8 cellular contexts compared by ENCODE assay signal in the genomic region with DNA sequence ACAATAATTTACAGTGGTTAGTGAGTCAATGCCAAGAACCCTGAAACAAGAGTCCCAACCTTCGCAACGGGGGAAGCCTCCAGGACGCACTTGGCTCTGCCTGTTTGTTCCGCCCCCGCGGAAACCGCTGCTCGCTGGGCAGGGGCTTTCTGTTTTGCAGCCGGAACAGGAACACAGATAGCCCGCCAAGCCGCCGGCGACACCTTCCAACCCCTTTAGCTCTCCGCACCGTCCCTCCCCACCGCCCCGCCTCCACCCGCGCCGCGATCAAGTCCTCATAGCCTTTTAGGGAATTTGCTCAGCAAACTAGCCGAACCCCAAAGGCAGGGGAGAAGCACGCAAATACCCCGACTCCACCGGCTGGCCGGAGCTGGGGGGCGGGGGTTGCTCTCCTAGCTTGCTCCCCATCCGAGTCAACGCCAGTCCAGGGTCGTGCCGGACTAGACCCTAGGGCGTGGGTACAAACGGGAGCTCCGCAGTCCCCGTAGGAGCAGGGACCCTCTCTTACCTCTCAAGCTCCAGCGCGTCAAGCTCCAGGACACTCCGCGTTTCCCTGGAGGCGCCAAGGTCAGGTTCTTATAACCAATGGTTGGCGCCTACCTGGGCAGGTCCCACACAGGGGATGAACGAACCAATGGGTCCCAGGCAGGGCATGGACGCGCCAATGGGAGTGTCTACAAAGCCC. TPM values are rescaled to one million over a fixed set of nuclear protein-coding genes. Genes with fewer than 3 reads are reported as not detected.
DNase-seq lines count a peak whose midpoint lies in the region; ATAC-seq lines count a peak whose summit lies in the region.

SLFN13 (minus strand) TSS at position 553 of the 685 bp plus-strand sequence. CDS start 3,086 bp downstream, outside the sequence.

- in situ Hi-C loops in KBM-7 (cut with MboI; ENCODE audit: low pct_unique_long_range_greater_than_20kb, low sequenced_read_pairs): no loop called here

- peak; percentile 12 for DNase-seq in DMS114 treated with DMSO at 0.1 percent for 48 hours (lab: John Stamatoyannopoulos, UW; ENCODE audit: unreplicated experiment)
- DNase-seq in KBM-7: peak; percentile 94
- DNase-seq in T-helper 22 cell (ENCODE audit: low read depth): peak; percentile 72
- DNase-seq in astrocyte of the hippocampus (ENCODE audit: low read depth, low spot score): peak; percentile 68
- DNase-seq in immature natural killer cell: peak; percentile 91
- peak; percentile 64 to 78 for DNase-seq in stimulated activated CD4-positive, alpha-beta T cell treated with anti-CD3 and anti-CD28 coated beads, Interleukin-15, amount 100 ng/mL, for 1 hour (ENCODE audit: low read depth in 1 of 2, low spot score in 1 of 2)
- DNase-seq in SW480 (ENCODE audit: low spot score): no peak

- no peaks in the 10 kb centered on the region for H3K9me3 Mint-ChIP-seq in immature natural killer cell

- peak within 1 kb of the TSS; percentile 96 to 98 (median 96) for H3K4me3 Mint-ChIP-seq in immature natural killer cell

- peaks cover 11 to 22% (median 22%) of the 10 kb centered on the region in 3 donors for H3K27me3 Mint-ChIP-seq in immature natural killer cell (ENCODE audit: low read depth in 3 of 3)

- peaks cover 11 to 17% (median 15%) of the 10 kb centered on the region in 3 donors for H3K36me3 Mint-ChIP-seq in immature natural killer cell

- peak within 1 kb of the TSS; percentile 96 to 100 (median 99) for H3K27ac Mint-ChIP-seq in immature natural killer cell

- ATAC-seq in GM21529 (IDR thresholded peaks at IDR 0.05; ENCODE audit: unreplicated experiment): peak; percentile 75

- H3K4me1 Mint-ChIP-seq in immature natural killer cell: peaks cover 27 to 54% of the 10 kb centered on the region in 2 donors

RNA-seq across cellular contexts. Expression of gene SLFN13, which starts in this region (rescaled TPM):
- polyA plus RNA-seq in immature natural killer cell: 10 to 100 TPM; 11.8 to 41.8 (median 39.2) TPM
